ENCODE assay signal across 8 cellular contexts in the genomic region with DNA sequence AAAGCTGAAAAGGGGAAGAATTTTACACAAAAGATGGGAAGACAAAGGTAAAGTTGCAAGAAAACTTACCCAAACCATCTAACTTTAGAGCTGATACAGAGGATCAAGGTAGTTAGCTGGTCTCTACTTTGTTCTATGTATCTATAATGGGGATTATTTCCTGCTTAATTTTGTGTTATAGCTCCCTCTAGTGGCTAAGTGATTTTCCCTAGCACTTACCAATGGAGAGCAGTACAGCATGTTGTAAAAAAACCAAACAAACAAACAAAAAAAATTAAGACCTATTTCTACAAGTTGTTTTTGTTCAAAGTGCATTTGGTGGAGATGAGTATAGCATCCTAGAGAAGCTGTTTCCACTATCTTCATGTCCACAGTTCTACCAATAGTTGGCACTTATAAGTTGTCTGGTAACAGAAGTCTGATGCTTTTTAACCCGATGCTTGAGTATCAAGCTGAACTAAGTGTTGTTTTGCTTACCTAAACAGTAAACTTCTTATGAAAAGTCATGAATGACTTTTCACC. TPM values are rescaled to one million over a fixed set of nuclear protein-coding genes. Genes with fewer than 3 reads are reported as not detected.
DNase-seq lines count a peak whose midpoint lies in the region; ATAC-seq and TF ChIP-seq lines count a peak whose summit lies in the region.

No MANE protein-coding gene starts in this region.

- no peak overlapping the region for H3K27ac ChIP-seq in liver (ENCODE audit: low read depth in 1 of 2, low read length in 2 of 2)
- peak overlapping the region in 1 of 2 donors; percentile 8 for H3K27ac ChIP-seq in uterus
- H3K27ac ChIP-seq in substantia nigra (ENCODE audit: low read depth, low read length, poor library complexity, severe bottlenecking), result no peak overlapping the region

- H3K4me3 ChIP-seq in liver (ENCODE audit: low read depth in 1 of 3, low read length in 3 of 3) (no peak overlapping the region), uterus (no peak overlapping the region)

- H3K36me3 Mint-ChIP-seq in activated naive CD4-positive, alpha-beta T cell treated with anti-CD3 and anti-CD28 coated beads, Interleukin-2, amount 50 U/mL, for 72 hours, result peaks cover 20 to 46% of the 10 kb centered on the region in 2 donors

- no peaks in the 10 kb centered on the region for H3K27me3 ChIP-seq in liver (ENCODE audit: control insufficient read depth in 4 of 4, insufficient read depth in 4 of 4, low read length in 3 of 4)
- no peaks in the 10 kb centered on the region for H3K27me3 ChIP-seq in uterus

- no peaks in the 10 kb centered on the region for H3K9me3 Mint-ChIP-seq in activated naive CD4-positive, alpha-beta T cell treated with anti-CD3 and anti-CD28 coated beads, Interleukin-2, amount 50 U/mL, for 72 hours

- TF ChIP-seq CTCF in liver (IDR thresholded peaks at IDR 0.05; ENCODE audit: low read depth, low read length, missing input control) (peak; percentile 82), uterus (IDR thresholded peaks at IDR 0.05) (peak; percentile 74 to 81 (median 76))

- 87% methylated on average over 1 of the region's 1 CpG for WGBS in liver

- H3K36me3 ChIP-seq in liver (ENCODE audit: control insufficient read depth in 4 of 4, insufficient read depth in 3 of 4, low read depth in 1 of 4, low read length in 3 of 4), result peaks cover 3 to 25% (median 21%) of the 10 kb centered on the region in 4 donors
- no peaks in the 10 kb centered on the region for H3K36me3 ChIP-seq in uterus

- H3K9ac ChIP-seq in liver (ENCODE audit: low read depth in 1 of 2, low read length in 2 of 2), result no peak overlapping the region

- no peaks in the 10 kb centered on the region for H3K9me3 ChIP-seq in liver (ENCODE audit: control insufficient read depth in 4 of 4, low read length in 3 of 4)
- H3K9me3 ChIP-seq in uterus, result no peaks in the 10 kb centered on the region

- TF ChIP-seq POLR2A in uterus (IDR thresholded peaks at IDR 0.05), result no peak

- intact Hi-C loops in uterus (cut with DNase I; ENCODE audit: low total_unique reads), result loop anchor here (2.0 kb wide), 1 partner anchor 143 kb away; no protein-coding TSS in a partner anchor

- H3K4me1 ChIP-seq in liver (ENCODE audit: control insufficient read depth in 4 of 4, insufficient read depth in 4 of 4, low read length in 3 of 4), result peaks cover 2 to 14% (median 10%) of the 10 kb centered on the region in 4 donors
- H3K4me1 ChIP-seq in uterus, result peaks cover 9 to 10% of the 10 kb centered on the region in 2 donors

- no peak for DNase-seq in activated naive CD4-positive, alpha-beta T cell treated with anti-CD3 and anti-CD28 coated beads, Interleukin-2, amount 50 U/mL, for 72 hours (ENCODE audit: low spot score in 2 of 2)
- no peak for DNase-seq in activated naive CD4-positive, alpha-beta T cell (lab: John Stamatoyannopoulos, UW)
- DNase-seq in LHCN-M2 (ENCODE audit: low read depth) (peak; percentile 79), cerebellar cortex (ENCODE audit: low spot score) (peak; percentile 87), uterus (no peak), substantia nigra (lab: John Stamatoyannopoulos, UW) (no peak)

- TF ChIP-seq RAD21 in liver (IDR thresholded peaks at IDR 0.05), result peak; percentile 86

- peak overlapping the region; percentile 69 to 84 for H3K27ac Mint-ChIP-seq in activated naive CD4-positive, alpha-beta T cell treated with anti-CD3 and anti-CD28 coated beads, Interleukin-2, amount 50 U/mL, for 72 hours

- peak; percentile 62 to 64 for ATAC-seq in activated naive CD4-positive, alpha-beta T cell treated with anti-CD3 and anti-CD28 coated beads, Interleukin-2, amount 50 U/mL, for 72 hours

TF ChIP-seq in PFSK-1, 5 proteins besides CTCF, POLR2A, EP300 and RAD21:
- TF ChIP-seq TAF1 (IDR thresholded peaks at IDR 0.05; ENCODE audit: borderline replicate concordance, insufficient read depth, low read length), result no peak
- peak; percentile 58; the same call in 1 of the 2 replicates for TF ChIP-seq POLR2AphosphoS5 (IDR thresholded peaks at IDR 0.05; ENCODE audit: low read depth, low read length)
- no peak for TF ChIP-seq FOXP2 (optimal IDR thresholded peaks at IDR 0.05; ENCODE audit: borderline replicate concordance, extremely low read depth, extremely low read length, insufficient read depth)
- TF ChIP-seq REST (IDR thresholded peaks at IDR 0.05; ENCODE audit: insufficient read depth in 1 of 2, low read depth in 2 of 2, low read length in 2 of 2), result no peak
- no peak for TF ChIP-seq SIN3A (IDR thresholded peaks at IDR 0.05; ENCODE audit: borderline replicate concordance, insufficient read depth, low read length)

TF ChIP-seq in liver, 16 proteins besides CTCF, POLR2A, EP300 and RAD21:
- TF ChIP-seq REST (IDR thresholded peaks at IDR 0.05) (no peak), JUND (IDR thresholded peaks at IDR 0.05) (no peak), SP1 (IDR thresholded peaks at IDR 0.05) (no peak), EGR1 (IDR thresholded peaks at IDR 0.05; ENCODE audit: low read depth in 2 of 2) (no peak), NR2F2 (IDR thresholded peaks at IDR 0.05) (no peak), FOXA2 (IDR thresholded peaks at IDR 0.05) (no peak), GABPA (IDR thresholded peaks at IDR 0.05 in 1 of 2, conservative IDR thresholded peaks at IDR 0.05 in 1 of 2) (no peak), TAF1 (conservative IDR thresholded peaks at IDR 0.05) (no peak), ZBTB33 (IDR thresholded peaks at IDR 0.05) (no peak), FOXA1 (IDR thresholded peaks at IDR 0.05) (no peak), HNF4A (conservative IDR thresholded peaks at IDR 0.05) (no peak), RXRA (IDR thresholded peaks at IDR 0.05) (no peak), HNF4G (IDR thresholded peaks at IDR 0.05) (no peak)
- TF ChIP-seq, protein P1, sequence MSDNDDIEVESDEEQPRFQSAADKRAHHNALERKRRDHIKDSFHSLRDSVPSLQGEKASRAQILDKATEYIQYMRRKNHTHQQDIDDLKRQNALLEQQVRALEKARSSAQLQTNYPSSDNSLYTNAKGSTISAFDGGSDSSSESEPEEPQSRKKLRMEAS (IDR thresholded peaks at IDR 0.05), result no peak

RNA-seq across cellular contexts. Expression of gene SRSF1, which starts 7.5 kb away (rescaled TPM):
- 100 to 1,000 TPM; 188 to 351 TPM for total RNA-seq in activated naive CD4-positive, alpha-beta T cell treated with anti-CD3 and anti-CD28 coated beads, Interleukin-2, amount 50 U/mL, for 72 hours
- 373 and 386 TPM in 2 replicates for total RNA-seq in LHCN-M2 (2014; rRNA removed)
- polyA plus RNA-seq in LHCN-M2 (2012), result 153 TPM
- 203 TPM for polyA plus RNA-seq in PFSK-1 (2012; ENCODE audit: insufficient read length, low read depth)
- total RNA-seq in liver, result 100 to 1,000 TPM; 162 to 201 TPM
- polyA plus RNA-seq in liver, result 10 to 100 TPM; 52.3 to 65.4 TPM
- total RNA-seq in uterus, result 100 to 1,000 TPM; 116 to 429 (median 147) TPM

RNA-seq across cellular contexts. Expression of gene VEZF1, which starts 11.5 kb away (rescaled TPM):
- 10 to 100 TPM; 23.1 to 31.3 TPM for total RNA-seq in activated naive CD4-positive, alpha-beta T cell treated with anti-CD3 and anti-CD28 coated beads, Interleukin-2, amount 50 U/mL, for 72 hours
- total RNA-seq in LHCN-M2 (2014; rRNA removed), result 60.3 and 65.2 TPM in 2 replicates
- polyA plus RNA-seq in LHCN-M2 (2012), result 23.7 TPM
- polyA plus RNA-seq in PFSK-1 (2012; ENCODE audit: insufficient read length, low read depth), result 22.0 TPM
- total RNA-seq in liver, result 10 to 100 TPM; 14.6 to 26.2 TPM
- polyA plus RNA-seq in liver, result 1 to 10 TPM; 7.9 to 8.2 TPM
- total RNA-seq in uterus, result 100 to 1,000 TPM in 2 of 4 donors, 10 to 100 TPM in 2; 58.8 to 133 (median 110) TPM

RNA-seq across cellular contexts. Expression of gene CUEDC1, which starts 44.3 kb away (rescaled TPM):
- total RNA-seq in activated naive CD4-positive, alpha-beta T cell treated with anti-CD3 and anti-CD28 coated beads, Interleukin-2, amount 50 U/mL, for 72 hours, result under 1 TPM in 1 of 2 donors, not detected in 1; 0.84 TPM
- total RNA-seq in LHCN-M2 (2014; rRNA removed), result 22.9 and 29.6 TPM in 2 replicates
- 56.4 TPM for polyA plus RNA-seq in LHCN-M2 (2012)
- polyA plus RNA-seq in PFSK-1 (2012; ENCODE audit: insufficient read length, low read depth), result 47.2 TPM
- total RNA-seq in liver, result 1 to 10 TPM; 2.6 to 3.2 TPM
- 1 to 10 TPM; 3.6 to 4.9 TPM for polyA plus RNA-seq in liver
- total RNA-seq in uterus, result 10 to 100 TPM in 3 of 4 donors, 1 to 10 TPM in 1; 7.9 to 63.6 (median 18.8) TPM

Comparison
In these comparisons a context has a peak if more than half of its experiments do, and no peak if none do; other contexts are left out.
1. DNase-seq: peak in LHCN-M2 (single experiment) and cerebellar cortex (single experiment); none in activated naive CD4-positive, alpha-beta T cell treated with anti-CD3 and anti-CD28 coated beads, Interleukin-2, amount 50 U/mL, for 72 hours (0 of 2), activated naive CD4-positive, alpha-beta T cell (0 of 4), uterus (0 of 2) and substantia nigra (0 of 49).